ENCODE assay signal across 18 cellular contexts in the genomic region with DNA sequence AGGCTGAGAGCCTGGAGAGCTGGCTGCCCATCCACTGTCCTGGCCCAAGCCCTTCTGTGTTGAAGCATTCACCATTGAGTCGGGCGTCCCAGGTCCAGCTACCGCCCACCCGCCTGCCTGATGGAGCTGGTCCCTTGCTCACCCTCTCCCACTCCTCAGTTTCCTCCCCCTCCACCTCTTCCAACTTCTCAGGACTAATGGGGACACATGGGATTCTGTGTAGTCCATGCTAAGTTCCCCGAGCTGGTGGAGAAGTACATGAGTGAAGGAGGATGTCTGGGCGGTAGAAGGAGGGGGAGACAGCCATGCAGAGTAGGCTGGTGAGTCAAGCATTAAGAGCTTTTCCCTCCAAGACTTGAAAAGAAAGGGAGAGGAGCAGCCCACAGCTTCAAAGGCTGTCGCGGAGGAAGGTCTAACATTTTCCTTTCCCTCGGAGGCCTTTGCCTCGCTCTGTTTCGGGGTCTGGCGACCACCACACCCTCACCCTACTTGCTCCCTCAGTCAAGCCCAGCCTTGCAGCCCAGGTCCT. TPM values are rescaled to one million over a fixed set of nuclear protein-coding genes. Genes with fewer than 3 reads are reported as not detected.
"Had no signal": no experiment of that assay in that cellular context is flagged by ENCODE, and none has a peak within 500 bp of the region (broad histone marks: within the 10 kb centered on the region; RNA-seq: fewer than 3 reads in every experiment).

No MANE protein-coding gene starts in this region.

- H3K27me3 ChIP-seq: neural progenitor cell, right atrium auricular region had no signal

- H3K4me1 ChIP-seq: tibial nerve had no signal

- H3K4me1 Mint-ChIP-seq: activated naive CD8-positive, alpha-beta T cell treated with anti-CD3 and anti-CD28 coated beads for 36 hours; immature natural killer cell; stimulated activated effector memory CD8-positive, alpha-beta T cell treated with anti-CD3 and anti-CD28 coated beads, Interleukin-12 subunit alpha, Interleukin-12 subunit beta, amount 100 ng/mL, for 72 hours had no signal

- H3K36me3 Mint-ChIP-seq: activated CD4-positive, alpha-beta memory T cell treated with anti-CD3 and anti-CD28 coated beads for 36 hours; activated naive CD8-positive, alpha-beta T cell treated with anti-CD3 and anti-CD28 coated beads for 36 hours; immature natural killer cell; neural progenitor cell; stimulated activated effector memory CD8-positive, alpha-beta T cell treated with anti-CD3 and anti-CD28 coated beads, Interleukin-12 subunit alpha, Interleukin-12 subunit beta, amount 100 ng/mL, for 72 hours had no signal

- H3K4me3 Mint-ChIP-seq: activated CD4-positive, alpha-beta memory T cell treated with anti-CD3 and anti-CD28 coated beads for 36 hours; activated naive CD8-positive, alpha-beta T cell treated with anti-CD3 and anti-CD28 coated beads for 36 hours; activated T-cell treated with anti-CD3 and anti-CD28 coated beads, Interleukin-2, amount 50 U/mL, for 4 hours; immature natural killer cell; neural progenitor cell; stimulated activated effector memory CD8-positive, alpha-beta T cell treated with anti-CD3 and anti-CD28 coated beads, Interleukin-12 subunit alpha, Interleukin-12 subunit beta, amount 100 ng/mL, for 72 hours; T-helper 2 cell treated with Interferon-gamma antibody and Interleukin-4, amounts not matched to agents 5 μg/mL and 100 μg/mL, for 36 hours had no signal

- H3K36me3 ChIP-seq: neural progenitor cell, right atrium auricular region, tibial nerve had no signal

- H3K27ac ChIP-seq: dorsolateral prefrontal cortex, neural progenitor cell, right atrium auricular region, skin epidermis, tibial nerve, VCaP had no signal

- H3K4me3 ChIP-seq: dorsolateral prefrontal cortex, neural progenitor cell, right atrium auricular region, skin epidermis, tibial nerve had no signal

- H3K9me3 ChIP-seq: right atrium auricular region, tibial nerve had no signal

- H3K9me3 Mint-ChIP-seq: activated CD4-positive, alpha-beta memory T cell treated with anti-CD3 and anti-CD28 coated beads for 36 hours; activated naive CD8-positive, alpha-beta T cell treated with anti-CD3 and anti-CD28 coated beads for 36 hours; activated T-cell treated with anti-CD3 and anti-CD28 coated beads, Interleukin-2, amount 50 U/mL, for 4 hours; immature natural killer cell; neural progenitor cell; stimulated activated effector memory CD8-positive, alpha-beta T cell treated with anti-CD3 and anti-CD28 coated beads, Interleukin-12 subunit alpha, Interleukin-12 subunit beta, amount 100 ng/mL, for 72 hours; T-helper 2 cell treated with Interferon-gamma antibody and Interleukin-4, amounts not matched to agents 5 μg/mL and 100 μg/mL, for 36 hours had no signal

- H3K27ac Mint-ChIP-seq: activated CD4-positive, alpha-beta memory T cell treated with anti-CD3 and anti-CD28 coated beads for 36 hours; activated naive CD8-positive, alpha-beta T cell treated with anti-CD3 and anti-CD28 coated beads for 36 hours; immature natural killer cell; neural progenitor cell; stimulated activated effector memory CD8-positive, alpha-beta T cell treated with anti-CD3 and anti-CD28 coated beads, Interleukin-12 subunit alpha, Interleukin-12 subunit beta, amount 100 ng/mL, for 72 hours; T-helper 2 cell treated with Interferon-gamma antibody and Interleukin-4, amounts not matched to agents 5 μg/mL and 100 μg/mL, for 36 hours had no signal

- DNase-seq: activated CD4-positive, alpha-beta memory T cell treated with anti-CD3 and anti-CD28 coated beads for 36 hours; activated gamma-delta T cell; activated naive CD8-positive, alpha-beta T cell treated with anti-CD3 and anti-CD28 coated beads for 36 hours; activated T-cell treated with anti-CD3 and anti-CD28 coated beads, Interleukin-2, amount 50 U/mL, for 4 hours; aorta; dorsolateral prefrontal cortex; glutamatergic neuron; immature natural killer cell had no signal

- ATAC-seq: activated T-cell treated with anti-CD3 and anti-CD28 coated beads, Interleukin-2, amount 50 U/mL, for 4 hours; left lobe of liver; stimulated activated effector memory CD8-positive, alpha-beta T cell treated with anti-CD3 and anti-CD28 coated beads, Interleukin-12 subunit alpha, Interleukin-12 subunit beta, amount 100 ng/mL, for 72 hours had no signal

RNA-seq across cellular contexts. Expression of a gene that starts 0.6 kb away (rescaled TPM):
- total RNA-seq: activated CD4-positive, alpha-beta memory T cell treated with anti-CD3 and anti-CD28 coated beads for 36 hours; activated naive CD8-positive, alpha-beta T cell treated with anti-CD3 and anti-CD28 coated beads for 36 hours; activated T-cell treated with anti-CD3 and anti-CD28 coated beads, Interleukin-2, amount 50 U/mL, for 4 hours; fibroblast of villous mesenchyme; myocyte; tibial nerve had no signal
- polyA plus RNA-seq: immature natural killer cell had no signal
